In the genomic region with DNA sequence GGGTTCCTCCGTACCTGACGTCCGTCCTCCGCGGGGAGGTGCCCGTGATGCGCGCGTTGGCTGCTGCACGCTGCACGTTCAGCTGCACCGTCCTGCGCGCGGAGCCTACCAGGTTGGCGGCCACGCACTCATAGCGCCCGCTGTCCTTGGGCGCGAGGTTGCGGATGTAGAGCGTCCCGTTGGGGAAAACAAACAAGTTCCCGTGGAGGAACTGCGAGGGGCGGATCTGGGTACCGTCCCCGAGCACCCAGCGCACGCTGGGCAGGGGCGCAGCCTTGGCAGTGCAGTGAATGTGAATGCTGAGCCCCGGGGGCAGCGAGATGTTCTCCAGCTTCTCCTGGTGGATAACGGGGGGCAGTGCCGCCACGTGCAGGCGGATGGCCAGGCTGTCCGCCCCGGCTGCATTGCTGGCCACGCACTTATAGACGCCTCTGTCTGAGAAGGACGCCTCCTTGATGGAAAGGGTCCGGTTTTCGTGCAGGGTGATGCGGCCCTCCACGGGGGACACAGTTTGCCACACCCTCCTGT, we compare ENCODE assay signal across 24 cellular contexts. TPM values are rescaled to one million over a fixed set of nuclear protein-coding genes. Genes with fewer than 3 reads are reported as not detected.
DNase-seq lines count a peak whose midpoint lies in the region; ATAC-seq and TF ChIP-seq lines count a peak whose summit lies in the region.
"Had no signal": no experiment of that assay in that cellular context is flagged by ENCODE, and none has a peak within 500 bp of the region (broad histone marks: within the 10 kb centered on the region; RNA-seq: fewer than 3 reads in every experiment).

No MANE protein-coding gene starts in this region.

- CTCF ChIA-PET in activated CD4-positive, alpha-beta memory T cell treated with anti-CD3 and anti-CD28 coated beads for 36 hours (lab: Charles Lee), result no interaction called here

- intact Hi-C loops in activated CD4-positive, alpha-beta memory T cell treated with anti-CD3 and anti-CD28 coated beads for 36 hours (cut with micrococcal nuclease), result no loop called here
- intact Hi-C loops in sciatic nerve (cut with DNase I), result no loop called here

- H3K14ac ChIP-seq in neuronal stem cell (ENCODE audit: low read length), result peak overlapping the region; percentile 38

- H3K27ac Mint-ChIP-seq in activated CD4-positive, alpha-beta memory T cell treated with anti-CD3 and anti-CD28 coated beads for 36 hours, result no peak overlapping the region
- H3K27ac Mint-ChIP-seq: CD14-positive monocyte; CD4-positive, alpha-beta memory T cell; CD4-positive, CD25-positive, alpha-beta regulatory T cell; CD8-positive, alpha-beta memory T cell had no signal

- no peak for ATAC-seq in sciatic nerve

- H3K4me1 Mint-ChIP-seq in activated CD4-positive, alpha-beta memory T cell treated with anti-CD3 and anti-CD28 coated beads for 36 hours (ENCODE audit: low read depth), result no peaks in the 10 kb centered on the region
- H3K4me1 Mint-ChIP-seq: CD14-positive monocyte; CD4-positive, alpha-beta memory T cell; CD4-positive, CD25-positive, alpha-beta regulatory T cell; CD8-positive, alpha-beta memory T cell had no signal

- WGBS in neuronal stem cell (ENCODE audit: extremely low coverage in 2 of 2, insufficient read length in 2 of 2, insufficient replicate concordance in 1 of 2), 2 donors, result no CpG with 5 or more reads among the region's 47 CpGs

- H2AFZ ChIP-seq in neuronal stem cell (ENCODE audit: low read length), result no peak overlapping the region

- H3K23ac ChIP-seq in neuronal stem cell (ENCODE audit: low read depth, low read length, poor library complexity), result no peak overlapping the region

- no peak overlapping the region for H2BK120ac ChIP-seq in neuronal stem cell (ENCODE audit: low read depth, low read length)

- H3K27me3 ChIP-seq in GM06990 (replicated peaks; ENCODE audit: control insufficient read depth, insufficient read depth, low read length), result no peaks in the 10 kb centered on the region
- H3K27me3 ChIP-seq in H7 (ENCODE audit: control insufficient read depth, insufficient read depth, low read length), result no peaks in the 10 kb centered on the region
- no peaks in the 10 kb centered on the region for H3K27me3 ChIP-seq in neuronal stem cell (ENCODE audit: control insufficient read depth in 3 of 3, insufficient read depth in 3 of 3, low read depth in 1 of 3, low read length in 3 of 3)
- H3K27me3 ChIP-seq: BE2C, BLaER1 had no signal

- no peak overlapping the region for H2BK5ac ChIP-seq in neuronal stem cell (ENCODE audit: low read length)

- DNase-seq in GM06990 (ENCODE audit: extremely low read depth, insufficient read length) (peak; percentile 5), H7 (peak; percentile 7), neuronal stem cell (ENCODE audit: low spot score) (no peak), sciatic nerve (ENCODE audit: low spot score) (no peak)
- no peak for DNase-seq in activated CD4-positive, alpha-beta memory T cell treated with anti-CD3 and anti-CD28 coated beads for 36 hours
- DNase-seq: 8988T; ACHN; BE2C; C1 segment of cervical spinal cord; CD4-positive, alpha-beta memory T cell; CD4-positive, CD25-positive, alpha-beta regulatory T cell; CD8-positive, alpha-beta memory T cell; COR-L47; DMS 273 treated with DMSO at 0.1 percent for 48 hours; DMS153; DMS53; DMS79; DND-41; EL; GDM1 had no signal

- no peak for TF ChIP-seq CTCF in GM06990 (IDR thresholded peaks at IDR 0.05; ENCODE audit: insufficient read depth, low read length, poor library complexity, severe bottlenecking)

- H4K8ac ChIP-seq in neuronal stem cell (ENCODE audit: low read depth, low read length), result no peak overlapping the region

- no peaks in the 10 kb centered on the region for H3K9me3 Mint-ChIP-seq in activated CD4-positive, alpha-beta memory T cell treated with anti-CD3 and anti-CD28 coated beads for 36 hours

- no peaks in the 10 kb centered on the region for H3K27me3 Mint-ChIP-seq in activated CD4-positive, alpha-beta memory T cell treated with anti-CD3 and anti-CD28 coated beads for 36 hours
- H3K27me3 Mint-ChIP-seq: CD4-positive, CD25-positive, alpha-beta regulatory T cell had no signal

- H2BK15ac ChIP-seq in neuronal stem cell (ENCODE audit: low read length), result no peak overlapping the region

- no peak overlapping the region for H3K9ac ChIP-seq in neuronal stem cell (ENCODE audit: low read depth, low read length, poor library complexity)
- H3K9ac ChIP-seq: BLaER1 had no signal

- no peak overlapping the region for H4K91ac ChIP-seq in neuronal stem cell (ENCODE audit: low read depth, low read length, poor library complexity)

- no peaks in the 10 kb centered on the region for H3K9me3 ChIP-seq in neuronal stem cell (replicated peaks in 1 of 2; ENCODE audit: control insufficient read depth in 2 of 2, insufficient read depth in 1 of 2, low read depth in 1 of 2, low read length in 2 of 2)
- H3K9me3 ChIP-seq: BE2C had no signal

- no peak overlapping the region for H3K27ac ChIP-seq in neuronal stem cell (replicated peaks; ENCODE audit: low read length)
- H3K27ac ChIP-seq: BLaER1 had no signal

- H2BK12ac ChIP-seq in neuronal stem cell (ENCODE audit: low read length), result no peak overlapping the region

- no peaks in the 10 kb centered on the region for H3K4me1 ChIP-seq in neuronal stem cell (ENCODE audit: control insufficient read depth in 2 of 2, insufficient read depth in 1 of 2, low read depth in 1 of 2, low read length in 2 of 2)
- H3K4me1 ChIP-seq: BE2C had no signal

- H3K36me3 ChIP-seq in GM06990 (ENCODE audit: control insufficient read depth, insufficient read depth, low read length), result no peaks in the 10 kb centered on the region
- H3K36me3 ChIP-seq in H7 (replicated peaks; ENCODE audit: control insufficient read depth, insufficient read depth, low read length), result no peaks in the 10 kb centered on the region
- no peaks in the 10 kb centered on the region for H3K36me3 ChIP-seq in neuronal stem cell (replicated peaks in 1 of 2; ENCODE audit: control insufficient read depth in 2 of 2, insufficient read depth in 2 of 2, low read length in 2 of 2)
- H3K36me3 ChIP-seq: BE2C, BLaER1 had no signal

- H3K4ac ChIP-seq in neuronal stem cell (ENCODE audit: low read length), result no peak overlapping the region

- POLR2A ChIA-PET in activated CD4-positive, alpha-beta memory T cell treated with anti-CD3 and anti-CD28 coated beads for 36 hours (lab: Charles Lee), result no interaction called here

- H3K4me3 ChIP-seq in GM06990 (replicated peaks; ENCODE audit: low read depth, low read length), result no peak overlapping the region
- no peak overlapping the region for H3K4me3 ChIP-seq in H7 (ENCODE audit: insufficient read depth, low read depth, low read length)
- no peak overlapping the region for H3K4me3 ChIP-seq in neuronal stem cell (ENCODE audit: low read length in 2 of 2)
- H3K4me3 ChIP-seq: BLaER1 had no signal

- H3K4me3 Mint-ChIP-seq in activated CD4-positive, alpha-beta memory T cell treated with anti-CD3 and anti-CD28 coated beads for 36 hours, result no peak overlapping the region
- H3K4me3 Mint-ChIP-seq: CD14-positive monocyte; CD4-positive, alpha-beta memory T cell; CD4-positive, CD25-positive, alpha-beta regulatory T cell; CD8-positive, alpha-beta memory T cell had no signal

- no peak overlapping the region for H3K18ac ChIP-seq in neuronal stem cell (ENCODE audit: low read length)

- no peaks in the 10 kb centered on the region for H3K79me1 ChIP-seq in neuronal stem cell (ENCODE audit: low read depth, low read length)

- H2AK5ac ChIP-seq in neuronal stem cell (ENCODE audit: low read depth, low read length), result no peak overlapping the region

- H3K36me3 Mint-ChIP-seq in activated CD4-positive, alpha-beta memory T cell treated with anti-CD3 and anti-CD28 coated beads for 36 hours, result no peaks in the 10 kb centered on the region
- H3K36me3 Mint-ChIP-seq: CD14-positive monocyte; CD4-positive, alpha-beta memory T cell; CD4-positive, CD25-positive, alpha-beta regulatory T cell; CD8-positive, alpha-beta memory T cell had no signal

- H3K4me2 ChIP-seq in neuronal stem cell (ENCODE audit: insufficient read depth, low read length, poor library complexity, severe bottlenecking), result no peak overlapping the region
- H3K4me2 ChIP-seq: BLaER1 had no signal

RNA-seq across cellular contexts. Expression of gene MXRA5, which starts 29.2 kb away (rescaled TPM):
- total RNA-seq in H7 (2014; rRNA removed; shearing (Covaris generic)), result 1.5 and 1.8 TPM in 2 replicates
- 0.91 TPM for polyA plus RNA-seq in neuronal stem cell (2013, experiment 1 of 2)
- polyA plus RNA-seq in neuronal stem cell (2013, experiment 2 of 2), result 0.90 TPM
- total RNA-seq in activated CD4-positive, alpha-beta memory T cell treated with anti-CD3 and anti-CD28 coated beads for 36 hours, result not detected
- total RNA-seq in sciatic nerve, result 2.5 TPM
- total RNA-seq: A673; CD4-positive, alpha-beta memory T cell; CD4-positive, CD25-positive, alpha-beta regulatory T cell; CD8-positive, alpha-beta memory T cell; G401 had no signal
- polyA plus RNA-seq: CD14-positive monocyte; CD4-positive, alpha-beta memory T cell; CD4-positive, CD25-positive, alpha-beta regulatory T cell; CD8-positive, alpha-beta memory T cell had no signal

Comparison
In these comparisons a context has a peak if more than half of its experiments do, and no peak if none do; other contexts are left out.
1. DNase-seq: peak in GM06990 (single experiment) and H7 (single experiment); none in neuronal stem cell (single experiment), activated CD4-positive, alpha-beta memory T cell treated with anti-CD3 and anti-CD28 coated beads for 36 hours (single experiment) and sciatic nerve (single experiment).